1 cellular context compared by ENCODE assay signal in the genomic region with DNA sequence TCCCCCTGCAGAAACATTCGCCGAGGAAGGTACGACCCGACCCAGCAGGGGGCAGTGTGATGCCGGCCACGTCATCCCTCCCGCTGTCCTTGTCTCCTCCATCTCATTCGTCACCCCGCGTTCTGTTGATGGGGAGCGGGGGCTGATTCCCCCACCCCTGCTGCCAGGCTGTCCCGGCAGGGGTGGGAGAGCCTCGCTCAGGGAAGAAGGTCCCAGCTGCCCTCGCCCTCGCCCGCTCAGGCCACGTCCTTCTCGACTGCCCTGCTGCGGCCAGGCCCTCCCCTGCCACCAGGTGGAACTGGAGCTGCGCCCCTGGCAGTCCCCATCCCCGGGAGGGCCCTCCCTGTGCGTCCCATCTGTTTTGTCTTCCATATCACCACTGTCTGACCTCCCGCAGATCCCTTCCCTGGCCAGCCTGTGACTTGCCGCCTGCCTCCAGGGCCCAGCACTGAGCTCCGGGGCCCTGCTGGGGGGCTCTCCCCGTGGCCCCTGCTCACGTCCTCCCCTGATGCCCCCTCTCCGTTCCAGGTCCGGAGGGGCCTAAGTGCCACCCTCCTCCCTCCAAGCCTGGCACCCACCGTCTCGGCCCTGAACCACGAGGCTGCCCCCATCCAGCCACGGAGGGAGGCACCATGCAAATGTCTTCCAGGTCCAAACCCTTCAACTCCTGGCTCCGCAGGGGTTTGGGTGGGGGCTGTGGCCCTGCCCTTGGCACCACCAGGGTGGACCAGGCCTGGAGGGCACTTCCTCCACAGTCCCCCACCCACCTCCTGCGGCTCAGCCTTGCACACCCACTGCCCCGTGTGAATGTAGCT.
TF ChIP-seq lines count a peak whose summit lies in the region.

No MANE protein-coding gene starts in this region.

TF ChIP-seq in K562, 482 proteins besides CTCF, POLR2A, EP300 and RAD21 (continued from another document and continues in another):
- TF ChIP-seq, protein P1, sequence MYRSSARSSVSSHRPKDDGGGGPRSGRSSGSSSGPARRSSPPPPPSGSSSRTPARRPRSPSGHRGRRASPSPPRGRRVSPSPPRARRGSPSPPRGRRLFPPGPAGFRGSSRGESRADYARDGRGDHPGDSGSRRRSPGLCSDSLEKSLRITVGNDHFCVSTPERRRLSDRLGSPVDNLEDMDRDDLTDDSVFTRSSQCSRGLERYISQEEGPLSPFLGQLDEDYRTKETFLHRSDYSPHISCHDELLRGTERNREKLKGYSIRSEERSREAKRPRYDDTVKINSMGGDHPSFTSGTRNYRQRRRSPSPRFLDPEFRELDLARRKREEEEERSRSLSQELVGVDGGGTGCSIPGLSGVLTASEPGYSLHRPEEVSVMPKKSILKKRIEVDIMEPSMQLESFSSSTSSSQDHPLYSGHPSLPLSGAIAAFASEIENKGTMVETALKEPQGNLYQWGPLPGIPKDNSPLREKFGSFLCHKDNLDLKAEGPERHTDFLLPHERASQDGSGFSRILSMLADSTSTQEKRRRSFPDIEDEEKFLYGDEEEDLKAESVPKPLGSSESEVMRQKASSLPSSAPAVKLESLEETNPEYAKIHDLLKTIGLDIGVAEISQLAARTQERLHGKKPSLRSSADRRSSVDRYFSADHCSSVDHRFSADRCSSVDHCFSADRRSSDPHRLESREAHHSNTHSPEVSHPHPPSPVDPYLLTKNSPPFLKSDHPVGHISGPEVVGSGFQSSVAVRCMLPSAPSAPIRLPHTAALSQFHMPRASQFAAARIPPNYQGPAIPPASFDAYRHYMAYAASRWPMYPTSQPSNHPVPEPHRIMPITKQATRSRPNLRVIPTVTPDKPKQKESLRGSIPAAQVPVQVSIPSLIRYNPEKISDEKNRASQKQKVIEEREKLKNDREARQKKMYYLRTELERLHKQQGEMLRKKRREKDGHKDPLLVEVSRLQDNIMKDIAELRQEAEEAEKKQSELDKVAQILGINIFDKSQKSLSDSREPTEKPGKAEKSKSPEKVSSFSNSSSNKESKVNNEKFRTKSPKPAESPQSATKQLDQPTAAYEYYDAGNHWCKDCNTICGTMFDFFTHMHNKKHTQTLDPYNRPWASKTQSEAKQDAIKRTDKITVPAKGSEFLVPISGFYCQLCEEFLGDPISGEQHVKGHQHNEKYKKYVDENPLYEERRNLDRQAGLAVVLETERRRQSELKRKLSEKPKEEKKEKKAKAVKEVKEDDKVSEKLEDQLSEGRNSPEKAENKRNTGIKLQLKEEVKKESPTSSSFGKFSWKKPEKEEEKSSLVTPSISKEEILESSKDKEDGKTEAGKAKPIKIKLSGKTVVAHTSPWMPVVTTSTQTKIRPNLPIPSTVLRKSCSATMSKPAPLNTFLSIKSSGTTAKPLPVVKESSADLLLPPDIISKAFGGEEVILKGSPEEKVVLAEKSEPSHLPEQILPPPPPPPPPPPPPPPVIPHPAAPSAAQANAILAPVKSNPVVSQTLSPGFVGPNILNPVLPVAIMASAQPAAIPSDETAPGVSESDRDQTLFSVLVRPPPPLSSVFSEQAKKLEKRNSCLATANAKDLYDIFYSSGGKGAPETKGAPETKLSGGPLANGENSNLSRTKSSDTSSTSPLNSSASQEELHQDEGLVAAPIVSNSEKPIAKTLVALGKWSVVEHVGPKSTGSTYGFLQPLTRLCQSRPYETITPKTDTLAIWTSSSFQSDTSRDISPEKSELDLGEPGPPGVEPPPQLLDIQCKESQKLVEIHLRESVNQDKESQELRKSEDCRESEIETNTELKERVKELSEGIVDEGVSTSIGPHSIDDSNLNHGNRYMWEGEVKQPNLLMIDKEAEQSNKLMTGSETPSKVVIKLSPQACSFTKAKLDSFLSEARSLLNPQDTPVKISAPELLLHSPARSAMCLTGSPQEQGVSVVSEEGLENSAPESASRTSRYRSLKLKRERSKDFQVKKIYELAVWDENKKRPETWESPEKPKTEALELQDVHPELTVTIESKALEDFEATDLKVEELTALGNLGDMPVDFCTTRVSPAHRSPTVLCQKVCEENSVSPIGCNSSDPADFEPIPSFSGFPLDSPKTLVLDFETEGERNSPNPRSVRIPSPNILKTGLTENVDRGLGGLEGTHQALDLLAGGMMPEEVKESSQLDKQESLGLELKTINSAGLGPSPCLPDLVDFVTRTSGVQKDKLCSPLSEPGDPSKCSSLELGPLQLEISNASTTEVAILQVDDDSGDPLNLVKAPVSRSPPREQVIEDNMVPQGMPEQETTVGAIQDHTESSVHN (IDR thresholded peaks at IDR 0.05; ENCODE audit: borderline replicate concordance in 1 of 2, low read depth in 1 of 2) = no peak
- no peak for TF ChIP-seq ARNT (IDR thresholded peaks at IDR 0.05)
- TF ChIP-seq ZNF121 (CRISPR knock-in tag; conservative IDR thresholded peaks at IDR 0.05) = no peak
- TF ChIP-seq NFE2 (IDR thresholded peaks at IDR 0.05; ENCODE audit: low read depth) = peak; percentile 59
- no peak for TF ChIP-seq KDM2B (CRISPR knock-in tag; IDR thresholded peaks at IDR 0.05)
- TF ChIP-seq, protein P2, sequence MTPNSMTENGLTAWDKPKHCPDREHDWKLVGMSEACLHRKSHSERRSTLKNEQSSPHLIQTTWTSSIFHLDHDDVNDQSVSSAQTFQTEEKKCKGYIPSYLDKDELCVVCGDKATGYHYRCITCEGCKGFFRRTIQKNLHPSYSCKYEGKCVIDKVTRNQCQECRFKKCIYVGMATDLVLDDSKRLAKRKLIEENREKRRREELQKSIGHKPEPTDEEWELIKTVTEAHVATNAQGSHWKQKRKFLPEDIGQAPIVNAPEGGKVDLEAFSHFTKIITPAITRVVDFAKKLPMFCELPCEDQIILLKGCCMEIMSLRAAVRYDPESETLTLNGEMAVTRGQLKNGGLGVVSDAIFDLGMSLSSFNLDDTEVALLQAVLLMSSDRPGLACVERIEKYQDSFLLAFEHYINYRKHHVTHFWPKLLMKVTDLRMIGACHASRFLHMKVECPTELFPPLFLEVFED (CRISPR knock-in tag; conservative IDR thresholded peaks at IDR 0.05) = no peak
- TF ChIP-seq ZFP1 (CRISPR knock-in tag; IDR thresholded peaks at IDR 0.05) = no peak
- TF ChIP-seq ILK (tag; IDR thresholded peaks at IDR 0.05; ENCODE audit: borderline replicate concordance, low read depth) = no peak
- no peak for TF ChIP-seq NCOA6 (IDR thresholded peaks at IDR 0.05)
- TF ChIP-seq IFI16 (CRISPR knock-in tag; IDR thresholded peaks at IDR 0.05) = no peak
- TF ChIP-seq, protein P3, sequence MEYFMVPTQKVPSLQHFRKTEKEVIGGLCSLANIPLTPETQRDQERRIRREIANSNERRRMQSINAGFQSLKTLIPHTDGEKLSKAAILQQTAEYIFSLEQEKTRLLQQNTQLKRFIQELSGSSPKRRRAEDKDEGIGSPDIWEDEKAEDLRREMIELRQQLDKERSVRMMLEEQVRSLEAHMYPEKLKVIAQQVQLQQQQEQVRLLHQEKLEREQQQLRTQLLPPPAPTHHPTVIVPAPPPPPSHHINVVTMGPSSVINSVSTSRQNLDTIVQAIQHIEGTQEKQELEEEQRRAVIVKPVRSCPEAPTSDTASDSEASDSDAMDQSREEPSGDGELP (CRISPR knock-in tag; IDR thresholded peaks at IDR 0.05; ENCODE audit: borderline replicate concordance) = peak; percentile 86
- no peak for TF ChIP-seq OTX1 (CRISPR knock-in tag; IDR thresholded peaks at IDR 0.05)
- TF ChIP-seq, protein P4, sequence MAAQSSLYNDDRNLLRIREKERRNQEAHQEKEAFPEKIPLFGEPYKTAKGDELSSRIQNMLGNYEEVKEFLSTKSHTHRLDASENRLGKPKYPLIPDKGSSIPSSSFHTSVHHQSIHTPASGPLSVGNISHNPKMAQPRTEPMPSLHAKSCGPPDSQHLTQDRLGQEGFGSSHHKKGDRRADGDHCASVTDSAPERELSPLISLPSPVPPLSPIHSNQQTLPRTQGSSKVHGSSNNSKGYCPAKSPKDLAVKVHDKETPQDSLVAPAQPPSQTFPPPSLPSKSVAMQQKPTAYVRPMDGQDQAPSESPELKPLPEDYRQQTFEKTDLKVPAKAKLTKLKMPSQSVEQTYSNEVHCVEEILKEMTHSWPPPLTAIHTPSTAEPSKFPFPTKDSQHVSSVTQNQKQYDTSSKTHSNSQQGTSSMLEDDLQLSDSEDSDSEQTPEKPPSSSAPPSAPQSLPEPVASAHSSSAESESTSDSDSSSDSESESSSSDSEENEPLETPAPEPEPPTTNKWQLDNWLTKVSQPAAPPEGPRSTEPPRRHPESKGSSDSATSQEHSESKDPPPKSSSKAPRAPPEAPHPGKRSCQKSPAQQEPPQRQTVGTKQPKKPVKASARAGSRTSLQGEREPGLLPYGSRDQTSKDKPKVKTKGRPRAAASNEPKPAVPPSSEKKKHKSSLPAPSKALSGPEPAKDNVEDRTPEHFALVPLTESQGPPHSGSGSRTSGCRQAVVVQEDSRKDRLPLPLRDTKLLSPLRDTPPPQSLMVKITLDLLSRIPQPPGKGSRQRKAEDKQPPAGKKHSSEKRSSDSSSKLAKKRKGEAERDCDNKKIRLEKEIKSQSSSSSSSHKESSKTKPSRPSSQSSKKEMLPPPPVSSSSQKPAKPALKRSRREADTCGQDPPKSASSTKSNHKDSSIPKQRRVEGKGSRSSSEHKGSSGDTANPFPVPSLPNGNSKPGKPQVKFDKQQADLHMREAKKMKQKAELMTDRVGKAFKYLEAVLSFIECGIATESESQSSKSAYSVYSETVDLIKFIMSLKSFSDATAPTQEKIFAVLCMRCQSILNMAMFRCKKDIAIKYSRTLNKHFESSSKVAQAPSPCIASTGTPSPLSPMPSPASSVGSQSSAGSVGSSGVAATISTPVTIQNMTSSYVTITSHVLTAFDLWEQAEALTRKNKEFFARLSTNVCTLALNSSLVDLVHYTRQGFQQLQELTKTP (IDR thresholded peaks at IDR 0.05; ENCODE audit: low read depth in 1 of 2, partially characterized antibody in 2 of 2) = no peak
- TF ChIP-seq MYNN (IDR thresholded peaks at IDR 0.05) = no peak
- TF ChIP-seq MYNN (CRISPR knock-in tag; IDR thresholded peaks at IDR 0.05) = no peak
- TF ChIP-seq, protein P5, sequence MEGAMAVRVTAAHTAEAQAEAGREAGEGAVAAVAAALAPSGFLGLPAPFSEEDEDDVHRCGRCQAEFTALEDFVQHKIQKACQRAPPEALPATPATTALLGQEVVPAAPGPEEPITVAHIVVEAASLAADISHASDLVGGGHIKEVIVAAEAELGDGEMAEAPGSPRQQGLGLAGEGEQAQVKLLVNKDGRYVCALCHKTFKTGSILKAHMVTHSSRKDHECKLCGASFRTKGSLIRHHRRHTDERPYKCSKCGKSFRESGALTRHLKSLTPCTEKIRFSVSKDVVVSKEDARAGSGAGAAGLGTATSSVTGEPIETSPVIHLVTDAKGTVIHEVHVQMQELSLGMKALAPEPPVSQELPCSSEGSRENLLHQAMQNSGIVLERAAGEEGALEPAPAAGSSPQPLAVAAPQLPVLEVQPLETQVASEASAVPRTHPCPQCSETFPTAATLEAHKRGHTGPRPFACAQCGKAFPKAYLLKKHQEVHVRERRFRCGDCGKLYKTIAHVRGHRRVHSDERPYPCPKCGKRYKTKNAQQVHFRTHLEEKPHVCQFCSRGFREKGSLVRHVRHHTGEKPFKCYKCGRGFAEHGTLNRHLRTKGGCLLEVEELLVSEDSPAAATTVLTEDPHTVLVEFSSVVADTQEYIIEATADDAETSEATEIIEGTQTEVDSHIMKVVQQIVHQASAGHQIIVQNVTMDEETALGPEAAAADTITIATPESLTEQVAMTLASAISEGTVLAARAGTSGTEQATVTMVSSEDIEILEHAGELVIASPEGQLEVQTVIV (CRISPR knock-in tag; IDR thresholded peaks at IDR 0.05; ENCODE audit: borderline replicate concordance) = no peak
- TF ChIP-seq ZNF780A (CRISPR knock-in tag; IDR thresholded peaks at IDR 0.05) = no peak
- TF ChIP-seq, protein P6, sequence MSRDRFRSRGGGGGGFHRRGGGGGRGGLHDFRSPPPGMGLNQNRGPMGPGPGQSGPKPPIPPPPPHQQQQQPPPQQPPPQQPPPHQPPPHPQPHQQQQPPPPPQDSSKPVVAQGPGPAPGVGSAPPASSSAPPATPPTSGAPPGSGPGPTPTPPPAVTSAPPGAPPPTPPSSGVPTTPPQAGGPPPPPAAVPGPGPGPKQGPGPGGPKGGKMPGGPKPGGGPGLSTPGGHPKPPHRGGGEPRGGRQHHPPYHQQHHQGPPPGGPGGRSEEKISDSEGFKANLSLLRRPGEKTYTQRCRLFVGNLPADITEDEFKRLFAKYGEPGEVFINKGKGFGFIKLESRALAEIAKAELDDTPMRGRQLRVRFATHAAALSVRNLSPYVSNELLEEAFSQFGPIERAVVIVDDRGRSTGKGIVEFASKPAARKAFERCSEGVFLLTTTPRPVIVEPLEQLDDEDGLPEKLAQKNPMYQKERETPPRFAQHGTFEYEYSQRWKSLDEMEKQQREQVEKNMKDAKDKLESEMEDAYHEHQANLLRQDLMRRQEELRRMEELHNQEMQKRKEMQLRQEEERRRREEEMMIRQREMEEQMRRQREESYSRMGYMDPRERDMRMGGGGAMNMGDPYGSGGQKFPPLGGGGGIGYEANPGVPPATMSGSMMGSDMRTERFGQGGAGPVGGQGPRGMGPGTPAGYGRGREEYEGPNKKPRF (IDR thresholded peaks at IDR 0.05; ENCODE audit: low read depth, low read length) = no peak
- TF ChIP-seq PTTG1 (tag; IDR thresholded peaks at IDR 0.05; ENCODE audit: low read depth) = no peak
- TF ChIP-seq, protein P7, sequence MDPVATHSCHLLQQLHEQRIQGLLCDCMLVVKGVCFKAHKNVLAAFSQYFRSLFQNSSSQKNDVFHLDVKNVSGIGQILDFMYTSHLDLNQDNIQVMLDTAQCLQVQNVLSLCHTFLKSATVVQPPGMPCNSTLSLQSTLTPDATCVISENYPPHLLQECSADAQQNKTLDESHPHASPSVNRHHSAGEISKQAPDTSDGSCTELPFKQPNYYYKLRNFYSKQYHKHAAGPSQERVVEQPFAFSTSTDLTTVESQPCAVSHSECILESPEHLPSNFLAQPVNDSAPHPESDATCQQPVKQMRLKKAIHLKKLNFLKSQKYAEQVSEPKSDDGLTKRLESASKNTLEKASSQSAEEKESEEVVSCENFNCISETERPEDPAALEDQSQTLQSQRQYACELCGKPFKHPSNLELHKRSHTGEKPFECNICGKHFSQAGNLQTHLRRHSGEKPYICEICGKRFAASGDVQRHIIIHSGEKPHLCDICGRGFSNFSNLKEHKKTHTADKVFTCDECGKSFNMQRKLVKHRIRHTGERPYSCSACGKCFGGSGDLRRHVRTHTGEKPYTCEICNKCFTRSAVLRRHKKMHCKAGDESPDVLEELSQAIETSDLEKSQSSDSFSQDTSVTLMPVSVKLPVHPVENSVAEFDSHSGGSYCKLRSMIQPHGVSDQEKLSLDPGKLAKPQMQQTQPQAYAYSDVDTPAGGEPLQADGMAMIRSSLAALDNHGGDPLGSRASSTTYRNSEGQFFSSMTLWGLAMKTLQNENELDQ (CRISPR knock-in tag; IDR thresholded peaks at IDR 0.05; ENCODE audit: borderline replicate concordance) = no peak
- TF ChIP-seq POLR2H (tag; IDR thresholded peaks at IDR 0.05; ENCODE audit: low read depth) = no peak
- TF ChIP-seq CREB1 (IDR thresholded peaks at IDR 0.05) = peak; percentile 91
- TF ChIP-seq CREB1 (CRISPR knock-in tag; IDR thresholded peaks at IDR 0.05) = peak; percentile 96
- TF ChIP-seq GABPB2 (CRISPR knock-in tag; conservative IDR thresholded peaks at IDR 0.05) = no peak
- TF ChIP-seq ADNP (tag; IDR thresholded peaks at IDR 0.05) = no peak
- no peak for TF ChIP-seq BMI1 (IDR thresholded peaks at IDR 0.05; ENCODE audit: low read length)
- TF ChIP-seq ZNF347 (CRISPR knock-in tag; IDR thresholded peaks at IDR 0.05; ENCODE audit: low read depth) = no peak
- no peak for TF ChIP-seq NFXL1 (CRISPR knock-in tag; IDR thresholded peaks at IDR 0.05)
- no peak for TF ChIP-seq DDX20 (tag; IDR thresholded peaks at IDR 0.05; ENCODE audit: low read depth)
- TF ChIP-seq CHD1 (IDR thresholded peaks at IDR 0.05; ENCODE audit: low read length) = no peak
- TF ChIP-seq, protein P8, sequence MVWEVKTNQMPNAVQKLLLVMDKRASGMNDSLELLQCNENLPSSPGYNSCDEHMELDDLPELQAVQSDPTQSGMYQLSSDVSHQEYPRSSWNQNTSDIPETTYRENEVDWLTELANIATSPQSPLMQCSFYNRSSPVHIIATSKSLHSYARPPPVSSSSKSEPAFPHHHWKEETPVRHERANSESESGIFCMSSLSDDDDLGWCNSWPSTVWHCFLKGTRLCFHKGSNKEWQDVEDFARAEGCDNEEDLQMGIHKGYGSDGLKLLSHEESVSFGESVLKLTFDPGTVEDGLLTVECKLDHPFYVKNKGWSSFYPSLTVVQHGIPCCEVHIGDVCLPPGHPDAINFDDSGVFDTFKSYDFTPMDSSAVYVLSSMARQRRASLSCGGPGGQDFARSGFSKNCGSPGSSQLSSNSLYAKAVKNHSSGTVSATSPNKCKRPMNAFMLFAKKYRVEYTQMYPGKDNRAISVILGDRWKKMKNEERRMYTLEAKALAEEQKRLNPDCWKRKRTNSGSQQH (CRISPR knock-in tag; IDR thresholded peaks at IDR 0.05) = no peak
